9 cellular contexts compared by ENCODE assay signal in the genomic region with DNA sequence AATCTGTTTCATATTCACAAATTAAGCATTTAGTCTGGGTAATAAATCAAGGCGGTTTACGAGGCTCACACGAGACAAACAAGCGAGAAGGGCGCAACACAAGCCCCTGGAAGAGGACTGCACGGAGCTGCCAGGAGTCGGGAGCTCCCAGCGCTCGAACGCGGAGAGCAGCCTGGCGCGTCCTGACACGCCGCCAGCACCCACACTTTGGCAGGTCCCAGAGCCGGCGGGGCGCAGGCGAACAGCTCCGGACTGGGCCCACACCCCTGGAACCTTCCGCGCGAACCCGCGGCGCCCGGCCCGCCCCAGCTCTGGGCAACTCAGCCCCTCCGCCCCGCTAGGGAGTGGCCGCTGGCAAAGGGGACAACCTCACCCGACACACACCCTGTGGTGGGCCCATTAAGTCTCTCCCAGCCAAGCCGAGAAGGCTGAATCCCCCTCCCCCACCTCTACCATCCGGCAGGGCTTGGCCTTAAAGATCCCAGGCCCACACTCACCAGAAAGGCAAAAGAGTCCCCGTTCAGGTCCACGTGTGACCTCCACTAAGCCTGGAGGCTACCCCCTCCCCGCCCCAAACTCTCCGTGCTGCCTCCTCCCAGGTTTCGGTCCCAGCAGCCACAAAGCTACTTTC. TPM values are rescaled to one million over a fixed set of nuclear protein-coding genes. Genes with fewer than 3 reads are reported as not detected.
A peak's percentile ranks its signal among the peaks of the same experiment; 100 is the strongest.
DNase-seq lines count a peak whose midpoint lies in the region; ATAC-seq and TF ChIP-seq lines count a peak whose summit lies in the region.
"Had no signal": no experiment of that assay in that cellular context is flagged by ENCODE, and none has a peak within 500 bp of the region (broad histone marks: within the 10 kb centered on the region; RNA-seq: fewer than 3 reads in every experiment).

No MANE protein-coding gene starts in this region.

- 36% methylated on average over 28 to 37 of the region's 39 CpGs for WGBS in heart right ventricle, 2 donors
- WGBS in adrenal gland, 4 donors = 44 to 80% (median 62%) methylated on average over 2 to 39 of the region's 39 CpGs

- H3K79me2 ChIP-seq in PC-9 (ENCODE audit: low read depth) = no peaks in the 10 kb centered on the region

- H3F3A ChIP-seq in PC-9 (ENCODE audit: insufficient read depth, low read depth) = no peaks in the 10 kb centered on the region

- DNase-seq in ELF-1 (ENCODE audit: low read depth, low spot score) (peak; percentile 72), PC-9 (no peak), heart right ventricle (no peak), retina (peak; percentile 63), NCI-H748 treated with DMSO at 0.1 percent for 48 hours (lab: John Stamatoyannopoulos, UW) (no peak), adrenal gland (no peak), iPS-NIHi7 (ENCODE audit: extremely low spot score) (no peak)
- DNase-seq: nucleus accumbens had no signal

- peak in 6 of 8 donors; percentile 11 to 48 (median 38) for ATAC-seq in heart right ventricle
- no peak for ATAC-seq in GM21528 (IDR thresholded peaks at IDR 0.05; ENCODE audit: low FRiP score, unreplicated experiment)

- H3K9me2 ChIP-seq in PC-9 (ENCODE audit: insufficient read depth) = no peaks in the 10 kb centered on the region

- H3K27ac ChIP-seq in PC-9 (no peak overlapping the region), heart right ventricle (peak overlapping the region in 6 of 10 donors; percentile 34 to 74 (median 53)), adrenal gland (no peak overlapping the region)

- peak overlapping the region; percentile 63 for H3K4me2 ChIP-seq in PC-9

- no TSS peak for BruUV-seq in PC-9 (replicated peaks; lab: Mats Ljungman, UMichigan)

- TF ChIP-seq POLR2A in adrenal gland (IDR thresholded peaks at IDR 0.05) = no peak

- H3K36me3 ChIP-seq in PC-9 (ENCODE audit: low read depth) = no peaks in the 10 kb centered on the region
- H3K36me3 ChIP-seq in heart right ventricle = no peaks in the 10 kb centered on the region
- H3K36me3 ChIP-seq in adrenal gland (replicated peaks in 1 of 2) = no peaks in the 10 kb centered on the region

- H3K27me3 ChIP-seq in PC-9 (ENCODE audit: insufficient read depth, low read depth) (no peaks in the 10 kb centered on the region), heart right ventricle (peaks cover 0 to 77% (median 0%) of the 10 kb centered on the region in 7 donors), adrenal gland (peaks cover 34% of the 10 kb centered on the region)

- no peak for TF ChIP-seq CTCF in PC-9 (conservative IDR thresholded peaks at IDR 0.05)
- TF ChIP-seq CTCF in heart right ventricle (IDR thresholded peaks at IDR 0.05) = no peak
- no peak for TF ChIP-seq CTCF in adrenal gland (IDR thresholded peaks at IDR 0.05)

- H4K20me1 ChIP-seq in PC-9 (ENCODE audit: insufficient read depth) = no peaks in the 10 kb centered on the region

- H2AFZ ChIP-seq in PC-9 = no peak overlapping the region

- no peaks in the 10 kb centered on the region for H3K9me3 ChIP-seq in PC-9 (ENCODE audit: insufficient read depth, low read depth)
- H3K9me3 ChIP-seq in heart right ventricle = no peaks in the 10 kb centered on the region
- H3K9me3 ChIP-seq in adrenal gland (replicated peaks in 1 of 3) = no peaks in the 10 kb centered on the region

- no peaks in the 10 kb centered on the region for H3K4me1 ChIP-seq in PC-9 (replicated peaks; ENCODE audit: insufficient read depth)
- H3K4me1 ChIP-seq in heart right ventricle = peaks cover 0 to 59% (median 35%) of the 10 kb centered on the region in 9 donors
- peaks cover 7 to 25% of the 10 kb centered on the region in 2 donors for H3K4me1 ChIP-seq in adrenal gland (replicated peaks in 1 of 2)

- intact Hi-C loops in PC-9 (cut with micrococcal nuclease; ENCODE audit: unreplicated experiment) (no loop called here), heart right ventricle (cut with DNase I) (loop anchor here in 3 of 10 donors (5.0 to 10.0 kb wide), 3 partner anchors 38 to 133 kb away; no protein-coding TSS in a partner anchor), adrenal gland (cut with DNase I) (no loop called here)

- POLR2A ChIA-PET in PC-9 (lab: Charles Lee; ENCODE audit: unreplicated experiment) = no interaction called here

- peak overlapping the region; percentile 57; the same call in 1 of the 2 replicates for H3K4me3 ChIP-seq in PC-9
- peak overlapping the region; percentile 35 to 65 (median 54) for H3K4me3 ChIP-seq in heart right ventricle
- peak overlapping the region in 1 of 4 donors; percentile 40 for H3K4me3 ChIP-seq in adrenal gland

- CTCF ChIA-PET in PC-9 (lab: Charles Lee) = no interaction called here

RNA-seq across cellular contexts. Expression of a gene that starts 47.4 kb away (rescaled TPM):
- total RNA-seq in PC-9 (2021) = 0.68 and 1.5 TPM in 2 replicates
- 10 to 100 TPM; 12.4 to 27.2 (median 19.9) TPM for total RNA-seq in heart right ventricle
- polyA plus RNA-seq in heart right ventricle = 10 to 100 TPM in 1 of 2 donors, 1 to 10 TPM in 1; 9.1 to 10.5 TPM
- total RNA-seq in adrenal gland = 10 to 100 TPM; 21.7 to 42.9 (median 30.6) TPM
- 10 to 100 TPM; 13.7 to 16.0 (median 14.0) TPM for polyA plus RNA-seq in adrenal gland

Comparison
In these comparisons a context has a peak if more than half of its experiments do, and no peak if none do; other contexts are left out.
1. DNase-seq: peak in ELF-1 (single experiment) and retina (single experiment); none in PC-9 (0 of 2), heart right ventricle (0 of 2), NCI-H748 treated with DMSO at 0.1 percent for 48 hours (single experiment), adrenal gland (0 of 7) and iPS-NIHi7 (single experiment).
2. H3K27ac ChIP-seq: peak in heart right ventricle (6 of 10); none in PC-9 (single experiment) and adrenal gland (0 of 5).